1 cellular context compared by ENCODE assay signal in genomic region chr7:96709381-96710228, GRCh38.
A peak's percentile ranks its signal among the peaks of the same experiment; 100 is the strongest.
TF ChIP-seq lines count a peak whose summit lies in the region.

TSS of gene SEM1 (minus strand) at chr7:96709846. CDS start at chr7:96709763, 83 bp downstream.

TF ChIP-seq in HEK293, 187 proteins besides CTCF, POLR2A, EP300 and RAD21 (continued from another document and continues in another):
- TF ChIP-seq TSHZ1 (tag by site-specific recombination; IDR thresholded peaks at IDR 0.05; ENCODE audit: borderline replicate concordance) = no peak
- peak; percentile 82 for TF ChIP-seq ZNF335 (tag by site-specific recombination; conservative IDR thresholded peaks at IDR 0.05)
- TF ChIP-seq ZFP37 (tag by site-specific recombination; IDR thresholded peaks at IDR 0.05) = peak; percentile 87; the same call in 1 of the 2 replicates
- peak; percentile 49 for TF ChIP-seq ZNF513 (tag by site-specific recombination; IDR thresholded peaks at IDR 0.05)
- TF ChIP-seq ZNF560 (tag by site-specific recombination; IDR thresholded peaks at IDR 0.05; ENCODE audit: borderline replicate concordance) = no peak
- 0 out of 2 replicates have a peak, but pooled peaks have one; percentile 9 for TF ChIP-seq PRDM1 (tag by site-specific recombination; IDR thresholded peaks at IDR 0.05)
- TF ChIP-seq ZNF24 (tag by site-specific recombination; IDR thresholded peaks at IDR 0.05) = peak; percentile 61; the same call in 1 of the 2 replicates
- TF ChIP-seq TCF7L2 (IDR thresholded peaks at IDR 0.05; ENCODE audit: borderline replicate concordance, low read depth, low read length) = no peak
- peak; percentile 86 for TF ChIP-seq ZNF518A (tag by site-specific recombination; conservative IDR thresholded peaks at IDR 0.05; ENCODE audit: low read depth)
- peak; percentile 91 for TF ChIP-seq IKZF3 (tag by site-specific recombination; IDR thresholded peaks at IDR 0.05)
- TF ChIP-seq ZNF530 (tag by site-specific recombination; IDR thresholded peaks at IDR 0.05; ENCODE audit: low read depth) = no peak
- TF ChIP-seq, protein P1, sequence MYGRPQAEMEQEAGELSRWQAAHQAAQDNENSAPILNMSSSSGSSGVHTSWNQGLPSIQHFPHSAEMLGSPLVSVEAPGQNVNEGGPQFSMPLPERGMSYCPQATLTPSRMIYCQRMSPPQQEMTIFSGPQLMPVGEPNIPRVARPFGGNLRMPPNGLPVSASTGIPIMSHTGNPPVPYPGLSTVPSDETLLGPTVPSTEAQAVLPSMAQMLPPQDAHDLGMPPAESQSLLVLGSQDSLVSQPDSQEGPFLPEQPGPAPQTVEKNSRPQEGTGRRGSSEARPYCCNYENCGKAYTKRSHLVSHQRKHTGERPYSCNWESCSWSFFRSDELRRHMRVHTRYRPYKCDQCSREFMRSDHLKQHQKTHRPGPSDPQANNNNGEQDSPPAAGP (tag by site-specific recombination; IDR thresholded peaks at IDR 0.05) = 0 out of 2 replicates have a peak, but pooled peaks have one; percentile 33
- no peak for TF ChIP-seq MYNN (tag by site-specific recombination; IDR thresholded peaks at IDR 0.05; ENCODE audit: borderline replicate concordance)
- no peak for TF ChIP-seq ZNF785 (tag by site-specific recombination; IDR thresholded peaks at IDR 0.05)
- peak; percentile 48; the same call in 1 of the 2 replicates for TF ChIP-seq ZBTB8A (tag by site-specific recombination; IDR thresholded peaks at IDR 0.05)
- peak; percentile 73 for TF ChIP-seq ZNF629 (tag by site-specific recombination; IDR thresholded peaks at IDR 0.05)
- no peak for TF ChIP-seq ZNF670 (tag by site-specific recombination; IDR thresholded peaks at IDR 0.05; ENCODE audit: low read depth)
- peak; percentile 50; the same call in 1 of the 2 replicates for TF ChIP-seq ZNF660 (tag by site-specific recombination; IDR thresholded peaks at IDR 0.05)
- TF ChIP-seq ZNF701 (tag by site-specific recombination; IDR thresholded peaks at IDR 0.05) = no peak
- no peak for TF ChIP-seq ZNF184 (tag by site-specific recombination; IDR thresholded peaks at IDR 0.05)
- TF ChIP-seq ZNF555 (tag by site-specific recombination; conservative IDR thresholded peaks at IDR 0.05) = no peak
- TF ChIP-seq HOXA7 (CRISPR knock-in tag; IDR thresholded peaks at IDR 0.05; ENCODE audit: borderline replicate concordance) = no peak
- TF ChIP-seq, protein P2, sequence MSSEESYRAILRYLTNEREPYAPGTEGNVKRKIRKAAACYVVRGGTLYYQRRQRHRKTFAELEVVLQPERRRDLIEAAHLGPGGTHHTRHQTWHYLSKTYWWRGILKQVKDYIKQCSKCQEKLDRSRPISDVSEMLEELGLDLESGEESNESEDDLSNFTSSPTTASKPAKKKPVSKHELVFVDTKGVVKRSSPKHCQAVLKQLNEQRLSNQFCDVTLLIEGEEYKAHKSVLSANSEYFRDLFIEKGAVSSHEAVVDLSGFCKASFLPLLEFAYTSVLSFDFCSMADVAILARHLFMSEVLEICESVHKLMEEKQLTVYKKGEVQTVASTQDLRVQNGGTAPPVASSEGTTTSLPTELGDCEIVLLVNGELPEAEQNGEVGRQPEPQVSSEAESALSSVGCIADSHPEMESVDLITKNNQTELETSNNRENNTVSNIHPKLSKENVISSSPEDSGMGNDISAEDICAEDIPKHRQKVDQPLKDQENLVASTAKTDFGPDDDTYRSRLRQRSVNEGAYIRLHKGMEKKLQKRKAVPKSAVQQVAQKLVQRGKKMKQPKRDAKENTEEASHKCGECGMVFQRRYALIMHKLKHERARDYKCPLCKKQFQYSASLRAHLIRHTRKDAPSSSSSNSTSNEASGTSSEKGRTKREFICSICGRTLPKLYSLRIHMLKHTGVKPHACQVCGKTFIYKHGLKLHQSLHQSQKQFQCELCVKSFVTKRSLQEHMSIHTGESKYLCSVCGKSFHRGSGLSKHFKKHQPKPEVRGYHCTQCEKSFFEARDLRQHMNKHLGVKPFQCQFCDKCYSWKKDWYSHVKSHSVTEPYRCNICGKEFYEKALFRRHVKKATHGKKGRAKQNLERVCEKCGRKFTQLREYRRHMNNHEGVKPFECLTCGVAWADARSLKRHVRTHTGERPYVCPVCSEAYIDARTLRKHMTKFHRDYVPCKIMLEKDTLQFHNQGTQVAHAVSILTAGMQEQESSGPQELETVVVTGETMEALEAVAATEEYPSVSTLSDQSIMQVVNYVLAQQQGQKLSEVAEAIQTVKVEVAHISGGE (tag by site-specific recombination; conservative IDR thresholded peaks at IDR 0.05; ENCODE audit: low read depth) = peak; percentile 59
- TF ChIP-seq ZNF596 (tag by site-specific recombination; IDR thresholded peaks at IDR 0.05) = no peak
- TF ChIP-seq ZNF624 (tag by site-specific recombination; IDR thresholded peaks at IDR 0.05) = no peak
- TF ChIP-seq ZNF221 (tag by site-specific recombination; IDR thresholded peaks at IDR 0.05; ENCODE audit: borderline replicate concordance) = no peak
- no peak for TF ChIP-seq BCL11A (tag by site-specific recombination; IDR thresholded peaks at IDR 0.05; ENCODE audit: low read depth)
- peak; percentile 86 for TF ChIP-seq ZNF677 (tag by site-specific recombination; IDR thresholded peaks at IDR 0.05)
- no peak for TF ChIP-seq ZNF558 (tag by site-specific recombination; IDR thresholded peaks at IDR 0.05)
- no peak for TF ChIP-seq ZNF48 (tag by site-specific recombination; IDR thresholded peaks at IDR 0.05)
- no peak for TF ChIP-seq ZNF623 (tag by site-specific recombination; IDR thresholded peaks at IDR 0.05)
- TF ChIP-seq ZNF140 (tag by site-specific recombination; IDR thresholded peaks at IDR 0.05) = no peak
- TF ChIP-seq KLF1 (tag by site-specific recombination; IDR thresholded peaks at IDR 0.05) = no peak
- 0 out of 2 replicates have a peak, but pooled peaks have one; percentile 30 for TF ChIP-seq REPIN1 (tag by site-specific recombination; IDR thresholded peaks at IDR 0.05; ENCODE audit: low read depth)
- no peak for TF ChIP-seq ATF2 (tag by site-specific recombination; IDR thresholded peaks at IDR 0.05; ENCODE audit: low read depth)
- TF ChIP-seq, protein P3, sequence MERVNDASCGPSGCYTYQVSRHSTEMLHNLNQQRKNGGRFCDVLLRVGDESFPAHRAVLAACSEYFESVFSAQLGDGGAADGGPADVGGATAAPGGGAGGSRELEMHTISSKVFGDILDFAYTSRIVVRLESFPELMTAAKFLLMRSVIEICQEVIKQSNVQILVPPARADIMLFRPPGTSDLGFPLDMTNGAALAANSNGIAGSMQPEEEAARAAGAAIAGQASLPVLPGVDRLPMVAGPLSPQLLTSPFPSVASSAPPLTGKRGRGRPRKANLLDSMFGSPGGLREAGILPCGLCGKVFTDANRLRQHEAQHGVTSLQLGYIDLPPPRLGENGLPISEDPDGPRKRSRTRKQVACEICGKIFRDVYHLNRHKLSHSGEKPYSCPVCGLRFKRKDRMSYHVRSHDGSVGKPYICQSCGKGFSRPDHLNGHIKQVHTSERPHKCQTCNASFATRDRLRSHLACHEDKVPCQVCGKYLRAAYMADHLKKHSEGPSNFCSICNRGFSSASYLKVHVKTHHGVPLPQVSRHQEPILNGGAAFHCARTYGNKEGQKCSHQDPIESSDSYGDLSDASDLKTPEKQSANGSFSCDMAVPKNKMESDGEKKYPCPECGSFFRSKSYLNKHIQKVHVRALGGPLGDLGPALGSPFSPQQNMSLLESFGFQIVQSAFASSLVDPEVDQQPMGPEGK (tag by site-specific recombination; IDR thresholded peaks at IDR 0.05) = 0 out of 2 replicates have a peak, but pooled peaks have one; percentile 41
- TF ChIP-seq ZNF394 (tag by site-specific recombination; IDR thresholded peaks at IDR 0.05; ENCODE audit: borderline replicate concordance) = peak; percentile 52; the same call in 1 of the 2 replicates
- no peak for TF ChIP-seq ZBTB7A (tag by site-specific recombination; IDR thresholded peaks at IDR 0.05; ENCODE audit: low read depth)
- TF ChIP-seq WT1 (tag by site-specific recombination; IDR thresholded peaks at IDR 0.05) = 0 out of 2 replicates have a peak, but pooled peaks have one; percentile 16
- TF ChIP-seq ZNF610 (tag by site-specific recombination; IDR thresholded peaks at IDR 0.05; ENCODE audit: borderline replicate concordance) = peak; percentile 53; the same call in 1 of the 2 replicates
- peak; percentile 76 for TF ChIP-seq ZNF2 (tag by site-specific recombination; IDR thresholded peaks at IDR 0.05)
- TF ChIP-seq ZNF510 (tag by site-specific recombination; IDR thresholded peaks at IDR 0.05; ENCODE audit: insufficient replicate concordance) = no peak
- no peak for TF ChIP-seq ZNF157 (tag by site-specific recombination; IDR thresholded peaks at IDR 0.05)
